In genomic region chr1:184036517-184036949, GRCh38 we compare ENCODE assay signal across 8 cellular contexts. TPM values are rescaled to one million over a fixed set of nuclear protein-coding genes. Genes with fewer than 3 reads are reported as not detected.
DNase-seq lines count a peak whose midpoint lies in the region; ATAC-seq and TF ChIP-seq lines count a peak whose summit lies in the region.

No MANE protein-coding gene starts in this region.

- no peak for TF ChIP-seq CTCF in activated CD8-positive, alpha-beta T cell treated with anti-CD3 and anti-CD28 coated beads for 36 hours (IDR thresholded peaks at IDR 0.05)
- TF ChIP-seq CTCF in fibroblast of mammary gland (conservative IDR thresholded peaks at IDR 0.05; ENCODE audit: control insufficient read depth, insufficient read depth, low read depth, low read length) (no peak), nephron (IDR thresholded peaks at IDR 0.05; ENCODE audit: unreplicated experiment in 3 of 3) (no peak)

- intact Hi-C loops in Right ventricle myocardium inferior (cut with DNase I) = loop anchor here (5.0 kb wide), 2 partner anchors 79 to 104 kb away; no protein-coding TSS in a partner anchor
- intact Hi-C loops in cardiac septum (cut with DNase I) = loop anchor here (5.0 kb wide), 1 partner anchor 104 kb away; no protein-coding TSS in a partner anchor
- intact Hi-C loops in activated CD8-positive, alpha-beta T cell treated with anti-CD3 and anti-CD28 coated beads for 36 hours (cut with micrococcal nuclease) = no loop called here

- DNase-seq in Right ventricle myocardium inferior (ENCODE audit: missing footprints) (peak; percentile 67), cardiac septum (ENCODE audit: low spot score) (no peak), fibroblast of mammary gland (ENCODE audit: low read depth) (no peak)
- peak; percentile 21 for DNase-seq in activated CD8-positive, alpha-beta T cell treated with anti-CD3 and anti-CD28 coated beads for 36 hours
- DNase-seq in effector CD4-positive, alpha-beta T cell = no peak
- DNase-seq in activated CD4-positive, CD25-positive, alpha-beta regulatory T cell (lab: John Stamatoyannopoulos, UW) = no peak

- H3K9me3 Mint-ChIP-seq in activated CD8-positive, alpha-beta T cell treated with anti-CD3 and anti-CD28 coated beads for 36 hours = no peaks in the 10 kb centered on the region
- H3K9me3 Mint-ChIP-seq in nephron = no peaks in the 10 kb centered on the region

- H3K36me3 Mint-ChIP-seq in activated CD8-positive, alpha-beta T cell treated with anti-CD3 and anti-CD28 coated beads for 36 hours (ENCODE audit: low read depth) = no peaks in the 10 kb centered on the region
- H3K36me3 Mint-ChIP-seq in nephron (ENCODE audit: low read depth) = no peaks in the 10 kb centered on the region

- H3K27me3 Mint-ChIP-seq in activated CD8-positive, alpha-beta T cell treated with anti-CD3 and anti-CD28 coated beads for 36 hours = peaks cover 54% of the 10 kb centered on the region
- peaks cover 38% of the 10 kb centered on the region for H3K27me3 Mint-ChIP-seq in nephron (ENCODE audit: low read depth)

- H3K9ac ChIP-seq in HUES6 (ENCODE audit: low read length) = peak overlapping the region; percentile 69

- peaks cover 5% of the 10 kb centered on the region; the same call in 1 of the 2 replicates for H3K9me3 ChIP-seq in HUES6 (ENCODE audit: control insufficient read depth, insufficient read depth, low read depth, low read length)

- CTCF ChIA-PET in activated CD8-positive, alpha-beta T cell treated with anti-CD3 and anti-CD28 coated beads for 36 hours (lab: Charles Lee) = no interaction called here

- H3K4me1 ChIP-seq in HUES6 (ENCODE audit: control insufficient read depth, insufficient read depth, low read length) = peaks cover 4% of the 10 kb centered on the region; the same call in 1 of the 2 replicates

- no peak overlapping the region for H3K27ac ChIP-seq in HUES6 (ENCODE audit: low read depth, low read length)

- H3K4me1 Mint-ChIP-seq in activated CD8-positive, alpha-beta T cell treated with anti-CD3 and anti-CD28 coated beads for 36 hours (ENCODE audit: low read depth) = peaks cover 9% of the 10 kb centered on the region
- peaks cover 54% of the 10 kb centered on the region for H3K4me1 Mint-ChIP-seq in nephron

- H3K4me3 ChIP-seq in HUES6 (ENCODE audit: low read depth, low read length) (peak overlapping the region; percentile 68), fibroblast of mammary gland (ENCODE audit: control insufficient read depth, low read depth, low read length) (peak overlapping the region; percentile 51)

- no peaks in the 10 kb centered on the region for H3K36me3 ChIP-seq in HUES6 (ENCODE audit: control insufficient read depth, insufficient read depth, low read length)

- POLR2A ChIA-PET in activated CD8-positive, alpha-beta T cell treated with anti-CD3 and anti-CD28 coated beads for 36 hours (lab: Charles Lee) = interaction anchor here (4.8 kb wide), 1 partner anchor 15 kb away, joined by 41 read pairs; the partner anchor contains the start of gene TSEN15

- ATAC-seq in Right ventricle myocardium inferior = no peak
- ATAC-seq in activated CD8-positive, alpha-beta T cell treated with anti-CD3 and anti-CD28 coated beads for 36 hours = peak; percentile 9

- no peak overlapping the region for H3K27ac Mint-ChIP-seq in activated CD8-positive, alpha-beta T cell treated with anti-CD3 and anti-CD28 coated beads for 36 hours
- peak overlapping the region; percentile 6 to 17 (median 17) for H3K27ac Mint-ChIP-seq in nephron

- peaks cover 68% of the 10 kb centered on the region for H3K27me3 ChIP-seq in HUES6 (ENCODE audit: control insufficient read depth, insufficient read depth, low read length)

- peak overlapping the region; percentile 65 for H3K4me3 Mint-ChIP-seq in activated CD8-positive, alpha-beta T cell treated with anti-CD3 and anti-CD28 coated beads for 36 hours
- H3K4me3 Mint-ChIP-seq in nephron = peak overlapping the region; percentile 80 to 86 (median 84)

RNA-seq across cellular contexts. Expression of gene COLGALT2, which starts 1.0 kb away (rescaled TPM):
- 3.6 TPM for total RNA-seq in Right ventricle myocardium inferior
- 7.5 TPM for total RNA-seq in cardiac septum
- 1 to 10 TPM; 1.3 to 1.4 TPM for total RNA-seq in activated CD8-positive, alpha-beta T cell treated with anti-CD3 and anti-CD28 coated beads for 36 hours

RNA-seq across cellular contexts. Expression of gene TSEN15, which starts 15.0 kb away (rescaled TPM):
- total RNA-seq in Right ventricle myocardium inferior = 26.4 TPM
- total RNA-seq in cardiac septum = 25.6 TPM
- 10 to 100 TPM; 48.2 to 49.1 TPM for total RNA-seq in activated CD8-positive, alpha-beta T cell treated with anti-CD3 and anti-CD28 coated beads for 36 hours

Comparison
In these comparisons a context has a peak if more than half of its experiments do, and no peak if none do; other contexts are left out.
1. DNase-seq: peak in Right ventricle myocardium inferior (single experiment) and activated CD8-positive, alpha-beta T cell treated with anti-CD3 and anti-CD28 coated beads for 36 hours (single experiment); none in cardiac septum (single experiment), fibroblast of mammary gland (single experiment), effector CD4-positive, alpha-beta T cell (single experiment) and activated CD4-positive, CD25-positive, alpha-beta regulatory T cell (0 of 4).